ENCODE assay signal across 28 cellular contexts in genomic region chr18:76592096-76592495, GRCh38.
"Had no signal": no experiment of that assay in that cellular context is flagged by ENCODE, and none has a peak within 500 bp of the region (broad histone marks: within the 10 kb centered on the region; RNA-seq: fewer than 3 reads in every experiment).

No MANE protein-coding gene starts in this region.

- H3K79me2 ChIP-seq: parathyroid adenoma had no signal

- H3K9ac ChIP-seq: parathyroid adenoma had no signal

- H3K27ac ChIP-seq: ovary, parathyroid adenoma, psoas muscle, right lobe of liver, sigmoid colon, stomach, thoracic aorta, thyroid gland, tibial nerve, upper lobe of left lung, vagina had no signal

- H3K4me1 ChIP-seq: psoas muscle, right lobe of liver, thyroid gland had no signal

- H3K9me3 Mint-ChIP-seq: natural killer cell treated with Interleukin-12 subunit alpha and Interleukin-12 subunit beta and Interleukin-15 and Interleukin-18, amount 100 ng/mL, for 72 hours; stimulated activated effector memory CD8-positive, alpha-beta T cell treated with anti-CD3 and anti-CD28 coated beads, Interleukin-12 subunit alpha, Interleukin-12 subunit beta, amount 100 ng/mL, for 72 hours; stimulated activated naive CD8-positive, alpha-beta T cell treated with anti-CD3 and anti-CD28 coated beads, Interleukin-15, Interleukin-2, amounts not matched to agents 100 ng/mL and 50 ng/mL, for 24 hours had no signal

- H3K4me3 Mint-ChIP-seq: naive thymus-derived CD8-positive, alpha-beta T cell; natural killer cell treated with Interleukin-12 subunit alpha and Interleukin-12 subunit beta and Interleukin-15 and Interleukin-18, amount 100 ng/mL, for 72 hours; nephron progenitor cell; neural crest cell; stimulated activated effector memory CD8-positive, alpha-beta T cell treated with anti-CD3 and anti-CD28 coated beads, Interleukin-12 subunit alpha, Interleukin-12 subunit beta, amount 100 ng/mL, for 72 hours; stimulated activated naive B cell treated with anti-CD40 and anti-IgM and Interleukin-4, amounts not matched to agents 10 μg/mL and 1 μg/mL and 100 μg/mL, for 72 hours; stimulated activated naive CD8-positive, alpha-beta T cell treated with anti-CD3 and anti-CD28 coated beads, Interleukin-15, Interleukin-2, amounts not matched to agents 100 ng/mL and 50 ng/mL, for 24 hours had no signal

- H2AFZ ChIP-seq: parathyroid adenoma had no signal

- ATAC-seq: naive thymus-derived CD8-positive, alpha-beta T cell; natural killer cell treated with Interleukin-12 subunit alpha and Interleukin-12 subunit beta and Interleukin-15 and Interleukin-18, amount 100 ng/mL, for 72 hours; psoas muscle; right cardiac atrium; stimulated activated effector memory CD8-positive, alpha-beta T cell treated with anti-CD3 and anti-CD28 coated beads, Interleukin-12 subunit alpha, Interleukin-12 subunit beta, amount 100 ng/mL, for 72 hours; stimulated activated naive B cell treated with anti-CD40 and anti-IgM and Interleukin-4, amounts not matched to agents 10 μg/mL and 1 μg/mL and 100 μg/mL, for 72 hours had no signal

- H3K27me3 ChIP-seq: ovary, right lobe of liver, thyroid gland, tibial nerve, upper lobe of left lung, vagina had no signal

- H3K4me1 Mint-ChIP-seq: stimulated activated effector memory CD8-positive, alpha-beta T cell treated with anti-CD3 and anti-CD28 coated beads, Interleukin-12 subunit alpha, Interleukin-12 subunit beta, amount 100 ng/mL, for 72 hours had no signal

- H3K36me3 ChIP-seq: ovary, right lobe of liver, sigmoid colon, stomach, thoracic aorta, thyroid gland, tibial nerve, upper lobe of left lung, vagina had no signal

- H3K9me3 ChIP-seq: ovary, psoas muscle, right lobe of liver, sigmoid colon, stomach, thoracic aorta, thyroid gland, tibial nerve, upper lobe of left lung, vagina had no signal

- DNase-seq: naive thymus-derived CD8-positive, alpha-beta T cell; nephron progenitor cell; nucleus accumbens; ovary; psoas muscle; right cardiac atrium; right lobe of liver; sigmoid colon; small intestine; stimulated activated CD4-positive, alpha-beta T cell treated with anti-CD3 and anti-CD28 coated beads, Interleukin-15, amount 100 ng/mL, for 24 hours; stimulated activated CD4-positive, alpha-beta T cell treated with anti-CD3 and anti-CD28 coated beads, Interleukin-2, amount 100 ng/mL, for 24 hours; stimulated activated CD4-positive, alpha-beta T cell treated with anti-CD3 and anti-CD28 coated beads, Interleukin-2, amount 100 ng/mL, for 48 hours; stimulated activated CD4-positive, alpha-beta T cell treated with anti-CD3 and anti-CD28 coated beads, Interleukin-4, amount 100 ng/mL, for 24 hours; stimulated activated naive B cell treated with anti-CD40 and anti-IgM and Interleukin-4, amounts not matched to agents 10 μg/mL and 1 μg/mL and 100 μg/mL, for 72 hours; stimulated activated naive CD4-positive, alpha-beta T cell treated with Interleukin-2 at 50 U/mL for 16 hours; stomach; thyroid gland; trophoblast cell; upper lobe of left lung had no signal

- H3K27ac Mint-ChIP-seq: natural killer cell treated with Interleukin-12 subunit alpha and Interleukin-12 subunit beta and Interleukin-15 and Interleukin-18, amount 100 ng/mL, for 72 hours; progenitor cell of endocrine pancreas; stimulated activated effector memory CD8-positive, alpha-beta T cell treated with anti-CD3 and anti-CD28 coated beads, Interleukin-12 subunit alpha, Interleukin-12 subunit beta, amount 100 ng/mL, for 72 hours; stimulated activated naive B cell treated with anti-CD40 and anti-IgM and Interleukin-4, amounts not matched to agents 10 μg/mL and 1 μg/mL and 100 μg/mL, for 72 hours; stimulated activated naive CD8-positive, alpha-beta T cell treated with anti-CD3 and anti-CD28 coated beads, Interleukin-15, Interleukin-2, amounts not matched to agents 100 ng/mL and 50 ng/mL, for 24 hours had no signal

- H3K36me3 Mint-ChIP-seq: natural killer cell treated with Interleukin-12 subunit alpha and Interleukin-12 subunit beta and Interleukin-15 and Interleukin-18, amount 100 ng/mL, for 72 hours; stimulated activated effector memory CD8-positive, alpha-beta T cell treated with anti-CD3 and anti-CD28 coated beads, Interleukin-12 subunit alpha, Interleukin-12 subunit beta, amount 100 ng/mL, for 72 hours; stimulated activated naive B cell treated with anti-CD40 and anti-IgM and Interleukin-4, amounts not matched to agents 10 μg/mL and 1 μg/mL and 100 μg/mL, for 72 hours had no signal

- H3K4me3 ChIP-seq: ovary, psoas muscle, right lobe of liver, sigmoid colon, stomach, thoracic aorta, thyroid gland, tibial nerve, upper lobe of left lung, vagina had no signal
